Comparison of ENCODE assay signal across 9 cellular contexts in genomic region chr16:88534731-88535141, GRCh38. TPM values are rescaled to one million over a fixed set of nuclear protein-coding genes. Genes with fewer than 3 reads are reported as not detected.
DNase-seq lines count a peak whose midpoint lies in the region; ATAC-seq, FAIRE-seq and TF ChIP-seq lines count a peak whose summit lies in the region.
"Had no signal": no experiment of that assay in that cellular context is flagged by ENCODE, and none has a peak within 500 bp of the region (broad histone marks: within the 10 kb centered on the region; RNA-seq: fewer than 3 reads in every experiment).

No MANE protein-coding gene starts in this region.

- intact Hi-C loops in heart right ventricle (cut with DNase I): loop anchor here in 1 of 10 donors (5.0 kb wide), 1 partner anchor 33 kb away; no protein-coding TSS in a partner anchor

- FAIRE-seq in small intestine (lab: Jason Lieb, UNC): no peak

- H3K27ac ChIP-seq in heart right ventricle (peak overlapping the region in 9 of 10 donors; percentile 15 to 75 (median 64)), small intestine (ENCODE audit: low read depth in 1 of 2, low read length in 1 of 2) (no peak overlapping the region)

- H3K4me1 Mint-ChIP-seq in IgD-negative memory B cell: peaks cover 4 to 8% (median 4%) of the 10 kb centered on the region in 3 donors

- DNase-seq in activated CD4-positive, CD25-positive, alpha-beta regulatory T cell treated with anti-CD3 and anti-CD28 coated beads, Interleukin-2, amount 50 U/mL, for 72 hours: no peak
- peak; percentile 27 for DNase-seq in activated T-helper 9 cell treated with anti-CD3 and anti-CD28 coated beads, Interleukin-2, amount 50 U/mL, for 16 hours (ENCODE audit: low read depth)
- DNase-seq in heart right ventricle: peak in 1 of 2 donors; percentile 49
- DNase-seq in small intestine: no peak
- no peak for DNase-seq in effector CD4-positive, alpha-beta T cell

- peak; percentile 4 to 10 for ATAC-seq in activated CD4-positive, CD25-positive, alpha-beta regulatory T cell treated with anti-CD3 and anti-CD28 coated beads, Interleukin-2, amount 50 U/mL, for 24 hours
- ATAC-seq in heart right ventricle: peak in 5 of 8 donors; percentile 6 to 23 (median 8)
- no peak for ATAC-seq in GM21717 (IDR thresholded peaks at IDR 0.05; ENCODE audit: unreplicated experiment)

- no peak overlapping the region for H3K27ac Mint-ChIP-seq in IgD-negative memory B cell

- WGBS in heart right ventricle, 2 donors: 20 to 24% methylated on average over 27 to 48 of the region's 48 CpGs
- 48 to 83% (median 78%) methylated on average over 40 to 48 of the region's 48 CpGs for WGBS in small intestine, 3 donors

- TF ChIP-seq CTCF in heart right ventricle (IDR thresholded peaks at IDR 0.05): peak in 1 of 9 donors; percentile 11

- peak overlapping the region in 9 of 10 donors; percentile 38 to 74 (median 57) for H3K4me3 ChIP-seq in heart right ventricle
- peak overlapping the region; percentile 61 to 78 for H3K4me3 ChIP-seq in small intestine (ENCODE audit: low read depth in 1 of 2, low read length in 2 of 2)
- H3K4me3 ChIP-seq: body of pancreas had no signal

- H3K4me1 ChIP-seq in heart right ventricle (peaks cover 5 to 24% (median 10%) of the 10 kb centered on the region in 9 donors), small intestine (ENCODE audit: control insufficient read depth in 2 of 2, insufficient read depth in 1 of 2, low read depth in 1 of 2, low read length in 1 of 2) (no peaks in the 10 kb centered on the region)

- peaks cover 1% of the 10 kb centered on the region for H3K36me3 Mint-ChIP-seq in IgD-negative memory B cell

- no peaks in the 10 kb centered on the region for H3K9me3 Mint-ChIP-seq in IgD-negative memory B cell

- H3K27me3 ChIP-seq in heart right ventricle: peaks cover 0 to 18% (median 16%) of the 10 kb centered on the region in 7 donors
- H3K27me3 ChIP-seq in small intestine (ENCODE audit: control insufficient read depth in 2 of 2, insufficient read depth in 2 of 2, low read length in 2 of 2): peaks cover 0 to 9% of the 10 kb centered on the region in 2 donors
- H3K27me3 ChIP-seq: body of pancreas had no signal

- H3K9me3 ChIP-seq in heart right ventricle (no peaks in the 10 kb centered on the region), small intestine (ENCODE audit: control insufficient read depth, low read depth) (no peaks in the 10 kb centered on the region)
- H3K9me3 ChIP-seq: body of pancreas had no signal

- no peaks in the 10 kb centered on the region for H3K27me3 Mint-ChIP-seq in IgD-negative memory B cell

- H3K36me3 ChIP-seq in heart right ventricle: no peaks in the 10 kb centered on the region
- peaks cover 2 to 4% of the 10 kb centered on the region in 2 donors for H3K36me3 ChIP-seq in small intestine (ENCODE audit: control insufficient read depth in 2 of 2, insufficient read depth in 2 of 2, low read length in 2 of 2)

- peak overlapping the region; percentile 77 to 86 (median 84) for H3K4me3 Mint-ChIP-seq in IgD-negative memory B cell

RNA-seq across cellular contexts. Expression of gene ZC3H18, which starts 35.5 kb away (rescaled TPM):
- polyA plus RNA-seq in IgD-negative memory B cell (17.5 TPM), heart right ventricle (10 to 100 TPM; 18.4 to 22.7 TPM), small intestine (10 to 100 TPM; 19.7 to 31.5 (median 24.9) TPM)
- 10 to 100 TPM; 18.3 to 28.7 (median 22.0) TPM for total RNA-seq in heart right ventricle

Comparison
In these comparisons a context has a peak if more than half of its experiments do, and no peak if none do; other contexts are left out.
1. H3K27ac ChIP-seq: peak in heart right ventricle (9 of 10); none in small intestine (0 of 2).